ENCODE assay signal across 16 cellular contexts in genomic region chr3:73605388-73605787, GRCh38. TPM values are rescaled to one million over a fixed set of nuclear protein-coding genes. Genes with fewer than 3 reads are reported as not detected.
DNase-seq lines count a peak whose midpoint lies in the region; ATAC-seq, FAIRE-seq and TF ChIP-seq lines count a peak whose summit lies in the region.
"Had no signal": no experiment of that assay in that cellular context is flagged by ENCODE, and none has a peak within 500 bp of the region (broad histone marks: within the 10 kb centered on the region; RNA-seq: fewer than 3 reads in every experiment).

No MANE protein-coding gene starts in this region.

- 42% methylated on average over 2 of the region's 2 CpGs for WGBS in right cardiac atrium
- 72 to 80% methylated on average over 2 of the region's 2 CpGs for WGBS in pancreas, 2 donors

- no peak overlapping the region for H3K4me3 ChIP-seq in left ventricle myocardium inferior
- no peak overlapping the region for H3K4me3 ChIP-seq in right cardiac atrium (ENCODE audit: low read length)
- no peak overlapping the region for H3K4me3 ChIP-seq in pancreas

- ATAC-seq in right cardiac atrium (no peak), pancreas (peak in 3 of 4 donors; percentile 27 to 58 (median 46)), GM18909 (IDR thresholded peaks at IDR 0.05; ENCODE audit: poor library complexity, unreplicated experiment) (no peak), GM19397 (IDR thresholded peaks at IDR 0.05; ENCODE audit: unreplicated experiment) (no peak), HG03108 (IDR thresholded peaks at IDR 0.05; ENCODE audit: unreplicated experiment) (no peak)

- TF ChIP-seq CTCF in left ventricle myocardium inferior (IDR thresholded peaks at IDR 0.05; ENCODE audit: borderline replicate concordance) (no peak), pancreas (IDR thresholded peaks at IDR 0.05) (no peak)

- H3K27ac ChIP-seq in left ventricle myocardium inferior (replicated peaks) (peak overlapping the region; percentile 96), right cardiac atrium (ENCODE audit: low read length) (no peak overlapping the region), pancreas (no peak overlapping the region)
- H3K27ac ChIP-seq: HL-60 had no signal

- H3K27me3 ChIP-seq in left ventricle myocardium inferior (ENCODE audit: low read depth) (no peaks in the 10 kb centered on the region), right cardiac atrium (ENCODE audit: control insufficient read depth, insufficient read depth) (no peaks in the 10 kb centered on the region), pancreas (no peaks in the 10 kb centered on the region)

- peaks cover 8% of the 10 kb centered on the region for H3K36me3 ChIP-seq in left ventricle myocardium inferior
- H3K36me3 ChIP-seq in pancreas = peaks cover 0 to 5% (median 0%) of the 10 kb centered on the region in 3 donors

- intact Hi-C loops in left ventricle myocardium inferior (cut with micrococcal nuclease) (no loop called here), right cardiac atrium (cut with DNase I) (no loop called here), pancreas (cut with DNase I) (no loop called here)

- DNase-seq in left ventricle myocardium inferior (no peak), right cardiac atrium (no peak), fibroblast of gingiva (ENCODE audit: low read depth) (peak; percentile 92), pancreas (no peak), cerebellar nuclear complex (lab: John Stamatoyannopoulos, UW) (no peak)
- DNase-seq: amniotic stem cell, Caco-2, foreskin melanocyte, GF-D8, KG1, small intestine had no signal

- H3K9me3 ChIP-seq in left ventricle myocardium inferior (replicated peaks) (no peaks in the 10 kb centered on the region), right cardiac atrium (ENCODE audit: control insufficient read depth, low read length) (no peaks in the 10 kb centered on the region), pancreas (no peaks in the 10 kb centered on the region)
- H3K9me3 ChIP-seq: Caco-2 had no signal

- FAIRE-seq in pancreas (lab: Jason Lieb, UNC) = no peak
- FAIRE-seq: GM18507, small intestine had no signal

- peaks cover 86% of the 10 kb centered on the region for H3K4me1 ChIP-seq in left ventricle myocardium inferior
- H3K4me1 ChIP-seq in right cardiac atrium (ENCODE audit: control insufficient read depth, insufficient read depth, low read length) = peaks cover 7% of the 10 kb centered on the region
- H3K4me1 ChIP-seq in pancreas = peaks cover 0 to 8% (median 5%) of the 10 kb centered on the region in 3 donors

RNA-seq across cellular contexts. Expression of gene PDZRN3, which starts 19.4 kb away (rescaled TPM):
- 114 TPM for total RNA-seq in left ventricle myocardium inferior
- 10 to 100 TPM; 49.8 to 96.5 (median 71.0) TPM for total RNA-seq in right cardiac atrium
- polyA plus RNA-seq in right cardiac atrium = 53.6 TPM
- 10 to 100 TPM in 1 of 6 donors, 1 to 10 TPM in 5; 4.5 to 10.9 (median 7.4) TPM for total RNA-seq in pancreas
- polyA plus RNA-seq in pancreas = 1 to 10 TPM; 5.0 to 8.6 TPM

Comparison
In these comparisons a context has a peak if more than half of its experiments do, and no peak if none do; other contexts are left out.
1. ATAC-seq: peak in pancreas (3 of 4); none in right cardiac atrium (0 of 2), GM18909 (single experiment), GM19397 (single experiment) and HG03108 (single experiment).